ENCODE assay signal across 1 cellular context in genomic region chr21:42980312-42980958, GRCh38.
TF ChIP-seq lines count a peak whose summit lies in the region.

No MANE protein-coding gene starts in this region.

TF ChIP-seq in GM12878, 131 proteins besides CTCF, POLR2A, EP300 and RAD21:
- TF ChIP-seq CUX1 (IDR thresholded peaks at IDR 0.05; ENCODE audit: insufficient replicate concordance, low read depth, low read length), result no peak
- TF ChIP-seq CBFB (IDR thresholded peaks at IDR 0.05; ENCODE audit: low read depth), result no peak
- no peak for TF ChIP-seq RFX5 (IDR thresholded peaks at IDR 0.05; ENCODE audit: low read depth, low read length)
- no peak for TF ChIP-seq JUND (IDR thresholded peaks at IDR 0.05; ENCODE audit: low read depth, low read length)
- no peak for TF ChIP-seq SMAD5 (IDR thresholded peaks at IDR 0.05; ENCODE audit: low read depth)
- TF ChIP-seq ZNF592 (IDR thresholded peaks at IDR 0.05), result no peak
- TF ChIP-seq KLF5 (IDR thresholded peaks at IDR 0.05; ENCODE audit: partially characterized antibody), result no peak
- TF ChIP-seq STAT1 (conservative IDR thresholded peaks at IDR 0.05), result no peak
- peak; percentile 22; the same call in 1 of the 2 replicates for TF ChIP-seq MTA2 (IDR thresholded peaks at IDR 0.05; ENCODE audit: low read depth)
- TF ChIP-seq CBX5 (IDR thresholded peaks at IDR 0.05; ENCODE audit: low read depth), result no peak
- peak; percentile 16 for TF ChIP-seq MEF2B (IDR thresholded peaks at IDR 0.05; ENCODE audit: partially characterized antibody, poor library complexity, severe bottlenecking)
- peak; percentile 30; the same call in 1 of the 2 replicates for TF ChIP-seq ZNF384 (IDR thresholded peaks at IDR 0.05; ENCODE audit: borderline replicate concordance, low read depth, low read length)
- TF ChIP-seq MTA3 (IDR thresholded peaks at IDR 0.05; ENCODE audit: borderline replicate concordance, low read length), result no peak
- no peak for TF ChIP-seq E2F8 (IDR thresholded peaks at IDR 0.05; ENCODE audit: low read depth, partially characterized antibody)
TF ChIP-seq in GM12878: peak in this region for 3.
